Comparison of ENCODE assay signal across 25 cellular contexts in genomic region chr15:94951538-94951937, GRCh38.
A peak's percentile ranks its signal among the peaks of the same experiment; 100 is the strongest.
DNase-seq lines count a peak whose midpoint lies in the region; TF ChIP-seq lines count a peak whose summit lies in the region.
"Had no signal": no experiment of that assay in that cellular context is flagged by ENCODE, and none has a peak within 500 bp of the region (broad histone marks: within the 10 kb centered on the region; RNA-seq: fewer than 3 reads in every experiment).

No MANE protein-coding gene starts in this region.

- peaks cover 15% of the 10 kb centered on the region for H3K9me3 Mint-ChIP-seq in chondrocyte (ENCODE audit: low read depth)

- H3K23ac ChIP-seq in mesendoderm (ENCODE audit: low read length): no peak overlapping the region

- no peak overlapping the region for H3K4me2 ChIP-seq in mesendoderm (ENCODE audit: low read length)
- H3K4me2 ChIP-seq: PC-9 had no signal

- H2BK120ac ChIP-seq in mesendoderm (ENCODE audit: low read depth, low read length): no peak overlapping the region

- H3K18ac ChIP-seq in mesendoderm (ENCODE audit: low read length): no peak overlapping the region

- peak overlapping the region; percentile 37 for H3K27ac Mint-ChIP-seq in chondrocyte (ENCODE audit: unreplicated experiment)
- H3K27ac Mint-ChIP-seq: H9, IgD-negative memory B cell had no signal

- H3K36me3 Mint-ChIP-seq in chondrocyte (ENCODE audit: low read depth): peaks cover 2% of the 10 kb centered on the region

- no peak overlapping the region for H3K4me3 Mint-ChIP-seq in chondrocyte (ENCODE audit: unreplicated experiment)
- H3K4me3 Mint-ChIP-seq: H9, IgD-negative memory B cell had no signal

- H3K9ac ChIP-seq in mesendoderm (ENCODE audit: low read length): no peak overlapping the region

- WGBS in mesendoderm (ENCODE audit: extremely low coverage, insufficient coverage, low lambda C conversion rate): no CpG with 5 or more reads among the region's 2 CpGs

- H3K79me2 ChIP-seq in mesendoderm (ENCODE audit: control insufficient read depth, insufficient read depth, low read length): no peaks in the 10 kb centered on the region

- peaks cover 2% of the 10 kb centered on the region for H3K4me1 Mint-ChIP-seq in chondrocyte (ENCODE audit: low read depth)
- H3K4me1 Mint-ChIP-seq: IgD-negative memory B cell had no signal

- no peak overlapping the region for H2BK15ac ChIP-seq in mesendoderm (replicated peaks; ENCODE audit: low read depth)

- H2BK5ac ChIP-seq in mesendoderm (ENCODE audit: low read length): no peak overlapping the region

- H2AK5ac ChIP-seq in mesendoderm (ENCODE audit: low read length): no peak overlapping the region

- no peaks in the 10 kb centered on the region for H3K36me3 ChIP-seq in mesendoderm (ENCODE audit: control insufficient read depth, insufficient read depth, low read length)
- H3K36me3 ChIP-seq: SJSA1 had no signal

- no peak overlapping the region for H3K56ac ChIP-seq in mesendoderm (ENCODE audit: low read length)

- no peaks in the 10 kb centered on the region for H3K4me1 ChIP-seq in mesendoderm (ENCODE audit: control insufficient read depth, low read depth, low read length)
- H3K4me1 ChIP-seq: SJSA1 had no signal

- no peak overlapping the region for H4K8ac ChIP-seq in mesendoderm (ENCODE audit: low read depth, low read length)

- DNase-seq in HCEC 1CT (peak; percentile 53), OCI-M1 (lab: John Stamatoyannopoulos, UW) (peak; percentile 23), chondrocyte (ENCODE audit: low spot score) (no peak), mesendoderm (peak; percentile 40), NCI-H446 treated with DMSO at 0.1 percent for 48 hours (lab: John Stamatoyannopoulos, UW) (no peak)
- DNase-seq in activated CD8-positive, alpha-beta memory T cell treated with anti-CD3 and anti-CD28 coated beads for 24 hours: no peak
- DNase-seq in stimulated activated CD4-positive, alpha-beta T cell treated with anti-CD3 and anti-CD28 coated beads, Interleukin-12 subunit alpha, Interleukin-12 subunit beta, amount 100 ng/mL, for 4 hours: no peak
- DNase-seq: ACHN; Calu3; DMS79 treated with DMSO at 0.1 percent for 48 hours; GF-D8; H9; NCI-H1092 treated with DMSO at 0.1 percent for 48 hours; NCI-H1436; NCI-H187; NCI-H2081 treated with DMSO at 0.1 percent for 48 hours; NCI-H2171 treated with DMSO at 0.1 percent for 48 hours; NCI-H345; NCI-H524; NCI-H748 treated with DMSO at 0.1 percent for 48 hours; NK-92 treated with Interleukin-12 subunit alpha and Interleukin-12 subunit beta, amount 100 ng/mL, for 24 hours; PC-9; T-helper 1 cell had no signal

- no peak overlapping the region for H3K27ac ChIP-seq in mesendoderm (ENCODE audit: low read depth, low read length)
- H3K27ac ChIP-seq: PC-9, SJSA1 had no signal

- H3K27me3 ChIP-seq in mesendoderm (ENCODE audit: insufficient read depth, low read length, poor library complexity): no peaks in the 10 kb centered on the region
- H3K27me3 ChIP-seq: SJSA1 had no signal

- H3K27me3 Mint-ChIP-seq in chondrocyte (ENCODE audit: low read depth): no peaks in the 10 kb centered on the region
- H3K27me3 Mint-ChIP-seq: IgD-negative memory B cell had no signal

- no peak overlapping the region for H3K4ac ChIP-seq in mesendoderm (ENCODE audit: low read depth, low read length)

- no peak overlapping the region for H4K5ac ChIP-seq in mesendoderm (ENCODE audit: low read length)

- TF ChIP-seq CTCF in chondrocyte (IDR thresholded peaks at IDR 0.05): no peak

- no peak overlapping the region for H3K4me3 ChIP-seq in mesendoderm (ENCODE audit: low read length)
- H3K4me3 ChIP-seq: PC-9, SJSA1 had no signal

- H3K79me1 ChIP-seq in mesendoderm (ENCODE audit: low read length): no peaks in the 10 kb centered on the region

Comparison
In these comparisons a context has a peak if more than half of its experiments do, and no peak if none do; other contexts are left out.
1. DNase-seq: peak in HCEC 1CT (single experiment), OCI-M1 (single experiment) and mesendoderm (single experiment); none in chondrocyte (single experiment), activated CD8-positive, alpha-beta memory T cell treated with anti-CD3 and anti-CD28 coated beads for 24 hours (single experiment), stimulated activated CD4-positive, alpha-beta T cell treated with anti-CD3 and anti-CD28 coated beads, Interleukin-12 subunit alpha, Interleukin-12 subunit beta, amount 100 ng/mL, for 4 hours (single experiment) and NCI-H446 treated with DMSO at 0.1 percent for 48 hours (single experiment).